Comparison of ENCODE assay signal across 9 cellular contexts in genomic region chr4:102828497-102828808, GRCh38. TPM values are rescaled to one million over a fixed set of nuclear protein-coding genes. Genes with fewer than 3 reads are reported as not detected.
DNase-seq lines count a peak whose midpoint lies in the region; TF ChIP-seq lines count a peak whose summit lies in the region.
"Had no signal": no experiment of that assay in that cellular context is flagged by ENCODE, and none has a peak within 500 bp of the region (broad histone marks: within the 10 kb centered on the region; RNA-seq: fewer than 3 reads in every experiment).

No MANE protein-coding gene starts in this region.

- H2BK5ac ChIP-seq in H9 (ENCODE audit: insufficient read length, low read length), result peak overlapping the region; percentile 33

- no peak overlapping the region for H2BK20ac ChIP-seq in H9 (ENCODE audit: low read depth, low read length, poor library complexity, severe bottlenecking)

- H3K4me1 Mint-ChIP-seq in H9, result peaks cover 33 to 46% of the 10 kb centered on the region in 2 experiments
- peaks cover 33% of the 10 kb centered on the region for H3K4me1 Mint-ChIP-seq in activated T-helper 1 cell treated with anti-CD3 and anti-CD28 coated beads, Interleukin-12 subunit alpha, Interleukin-12 subunit beta, Interleukin-2, Interleukin-4 antibody, amounts not matched to agents 30 ng/mL and 10 ng/mL and 1 ng/mL, durations not matched to agents 14 hours and 24 hours and 36 hours (ENCODE audit: low read depth)

- H3K18ac ChIP-seq in H9 (ENCODE audit: insufficient read length, low read depth, low read length), result peak overlapping the region; percentile 29

- no peak for TF ChIP-seq POLR2A in stomach (IDR thresholded peaks at IDR 0.05)

- no peak overlapping the region for H4K91ac ChIP-seq in H9 (ENCODE audit: insufficient read length, low read depth, low read length)

- H3K36me3 ChIP-seq in iPS DF 6.9 (ENCODE audit: control insufficient read depth, insufficient read depth, low read length) (no peaks in the 10 kb centered on the region), stomach (no peaks in the 10 kb centered on the region)

- H3K4ac ChIP-seq in H9 (ENCODE audit: low read depth, low read length), result no peak overlapping the region

- no peaks in the 10 kb centered on the region; a peak in 1 of 5 replicates for H3K9me3 Mint-ChIP-seq in H9
- H3K9me3 Mint-ChIP-seq in activated T-helper 1 cell treated with anti-CD3 and anti-CD28 coated beads, Interleukin-12 subunit alpha, Interleukin-12 subunit beta, Interleukin-2, Interleukin-4 antibody, amounts not matched to agents 30 ng/mL and 10 ng/mL and 1 ng/mL, durations not matched to agents 14 hours and 24 hours and 36 hours, result no peaks in the 10 kb centered on the region
- H3K9me3 Mint-ChIP-seq: immature natural killer cell had no signal

- peaks cover 30% of the 10 kb centered on the region; the same call in 1 of the 2 replicates for H3K79me2 ChIP-seq in H9 (ENCODE audit: insufficient read depth, low read length)

- no peak overlapping the region for H2AFZ ChIP-seq in H9 (ENCODE audit: low read length)

- H3K23me2 ChIP-seq in H9 (ENCODE audit: insufficient read length, low read depth, low read length, poor library complexity, severe bottlenecking), result no peaks in the 10 kb centered on the region

- peak overlapping the region; percentile 84 for H3K9ac ChIP-seq in H9 (ENCODE audit: extremely low read depth, insufficient read length, low read length)

- no peak overlapping the region for H3K23ac ChIP-seq in H9 (ENCODE audit: insufficient read length, low read depth, low read length)

- no peak overlapping the region for H3K4me3 Mint-ChIP-seq in H9
- no peak overlapping the region for H3K4me3 Mint-ChIP-seq in activated T-helper 1 cell treated with anti-CD3 and anti-CD28 coated beads, Interleukin-12 subunit alpha, Interleukin-12 subunit beta, Interleukin-2, Interleukin-4 antibody, amounts not matched to agents 30 ng/mL and 10 ng/mL and 1 ng/mL, durations not matched to agents 14 hours and 24 hours and 36 hours

- H3K9me3 ChIP-seq in H9 (ENCODE audit: control insufficient read depth, low read depth, low read length), result no peaks in the 10 kb centered on the region
- H3K9me3 ChIP-seq in iPS DF 6.9 (ENCODE audit: control insufficient read depth, insufficient read depth, low read length), result no peaks in the 10 kb centered on the region
- no peaks in the 10 kb centered on the region for H3K9me3 ChIP-seq in stomach

- H3K36me3 Mint-ChIP-seq in H9 (ENCODE audit: insufficient read depth in 1 of 3, low read depth in 3 of 3), result peaks cover 0 to 6% (median 0%) of the 10 kb centered on the region in 3 experiments; a peak in 5 of 7 replicates
- peaks cover 6% of the 10 kb centered on the region for H3K36me3 Mint-ChIP-seq in activated T-helper 1 cell treated with anti-CD3 and anti-CD28 coated beads, Interleukin-12 subunit alpha, Interleukin-12 subunit beta, Interleukin-2, Interleukin-4 antibody, amounts not matched to agents 30 ng/mL and 10 ng/mL and 1 ng/mL, durations not matched to agents 14 hours and 24 hours and 36 hours (ENCODE audit: low read depth)
- H3K36me3 Mint-ChIP-seq: immature natural killer cell had no signal

- H3K27ac ChIP-seq in H9 (ENCODE audit: insufficient read length, low read depth, low read length) (peak overlapping the region; percentile 89), iPS DF 6.9 (ENCODE audit: low read length) (peak overlapping the region; percentile 10), stomach (peak overlapping the region; percentile 100)

- no peaks in the 10 kb centered on the region for H3K27me3 ChIP-seq in H9 (ENCODE audit: insufficient read depth, low read length)
- no peaks in the 10 kb centered on the region for H3K27me3 ChIP-seq in iPS DF 6.9 (ENCODE audit: control insufficient read depth, insufficient read depth, low read length)
- no peaks in the 10 kb centered on the region for H3K27me3 ChIP-seq in stomach

- no peak overlapping the region for H2AK5ac ChIP-seq in H9 (ENCODE audit: insufficient read length, low read length)

- TF ChIP-seq EP300 in stomach (IDR thresholded peaks at IDR 0.05), result no peak

- no peak overlapping the region for H2BK12ac ChIP-seq in H9 (ENCODE audit: insufficient read length, low read depth, low read length)

- H3K79me1 ChIP-seq in H9 (ENCODE audit: insufficient read depth, low read depth, low read length, poor library complexity, severe bottlenecking), result no peaks in the 10 kb centered on the region

- no CpG with 5 or more reads among the region's 4 CpGs for WGBS in H9 (ENCODE audit: extremely low coverage, insufficient read length, low lambda C conversion rate)
- WGBS in iPS DF 6.9 (ENCODE audit: insufficient coverage, insufficient read length), result no CpG with 5 or more reads among the region's 4 CpGs
- WGBS in stomach, 5 donors, result 0 to 2% (median 0%) methylated on average over 4 of the region's 4 CpGs

- no peak overlapping the region for H3K56ac ChIP-seq in H9 (ENCODE audit: insufficient read length, low read depth, low read length)

- H3K4me1 ChIP-seq in H9 (ENCODE audit: insufficient read depth, low read length), result no peaks in the 10 kb centered on the region; the same call in 1 of the 2 replicates
- H3K4me1 ChIP-seq in iPS DF 6.9 (ENCODE audit: control insufficient read depth, insufficient read depth, low read length), result no peaks in the 10 kb centered on the region
- H3K4me1 ChIP-seq in stomach, result peaks cover 18 to 28% (median 23%) of the 10 kb centered on the region in 4 donors

- peak overlapping the region; percentile 99 for H3K4me3 ChIP-seq in WI38 (ENCODE audit: low read depth, low read length)
- H3K4me3 ChIP-seq in iPS DF 6.9 (ENCODE audit: low read length), result peak overlapping the region; percentile 51; the same call in 1 of the 2 replicates
- H3K4me3 ChIP-seq in stomach, result peak overlapping the region; percentile 71 to 97 (median 88)

- no peak overlapping the region for H2BK120ac ChIP-seq in H9 (ENCODE audit: low read depth, low read length, poor library complexity, severe bottlenecking)

- TF ChIP-seq CTCF in H9 (conservative IDR thresholded peaks at IDR 0.05) (no peak), WI38 (IDR thresholded peaks at IDR 0.05; ENCODE audit: low read depth, low read length) (no peak), stomach (IDR thresholded peaks at IDR 0.05) (no peak)

- H4K20me1 ChIP-seq in H9 (ENCODE audit: control insufficient read depth, insufficient read depth, insufficient read length), result peaks cover 2% of the 10 kb centered on the region

- intact Hi-C loops in stomach (cut with DNase I; ENCODE audit: low total_unique reads), result no loop called here
- intact Hi-C loops in activated T-helper 1 cell treated with anti-CD3 and anti-CD28 coated beads, Interleukin-12 subunit alpha, Interleukin-12 subunit beta, Interleukin-2, Interleukin-4 antibody, amounts not matched to agents 30 ng/mL and 10 ng/mL and 1 ng/mL, durations not matched to agents 14 hours and 24 hours and 36 hours (cut with micrococcal nuclease), result loop anchor here (1.0 to 5.0 kb wide), 11 partner anchors 41 to 1481 kb away; partner anchors contain the start of genes BDH2, MANBA, PPP3CA and SLC39A8

- peak overlapping the region; percentile 59 for H3K4me2 ChIP-seq in H9 (ENCODE audit: insufficient read depth, insufficient read length, low read length)

- DNase-seq in H9 (no peak), iPS DF 6.9 (ENCODE audit: low read depth, low spot score) (no peak), stomach (no peak), ecto neural progenitor cell (ENCODE audit: low spot score) (no peak), NCI-H2196 (lab: John Stamatoyannopoulos, UW; ENCODE audit: unreplicated experiment) (no peak), cerebellum (ENCODE audit: low spot score) (no peak)
- no peak for DNase-seq in activated T-helper 1 cell treated with anti-CD3 and anti-CD28 coated beads, Interleukin-12 subunit alpha, Interleukin-12 subunit beta, Interleukin-2, Interleukin-4 antibody, amounts not matched to agents 30 ng/mL and 10 ng/mL and 1 ng/mL, durations not matched to agents 14 hours and 24 hours and 36 hours (ENCODE audit: low spot score)

- H4K5ac ChIP-seq in H9 (ENCODE audit: insufficient read length, low read depth, low read length), result peak overlapping the region; percentile 15

- no peak overlapping the region for H2BK15ac ChIP-seq in H9 (ENCODE audit: low read depth, low read length)

- H3K14ac ChIP-seq in H9 (ENCODE audit: insufficient read depth, low read length), result peak overlapping the region; percentile 55

- H3K27me3 Mint-ChIP-seq in H9 (ENCODE audit: low read depth), result no peaks in the 10 kb centered on the region
- no peaks in the 10 kb centered on the region for H3K27me3 Mint-ChIP-seq in activated T-helper 1 cell treated with anti-CD3 and anti-CD28 coated beads, Interleukin-12 subunit alpha, Interleukin-12 subunit beta, Interleukin-2, Interleukin-4 antibody, amounts not matched to agents 30 ng/mL and 10 ng/mL and 1 ng/mL, durations not matched to agents 14 hours and 24 hours and 36 hours (ENCODE audit: insufficient read depth)

- H3T11ph ChIP-seq in H9 (ENCODE audit: low read length), result no peak overlapping the region

- H3K27ac Mint-ChIP-seq in H9, result no peak overlapping the region; a peak in 2 of 7 replicates
- H3K27ac Mint-ChIP-seq in activated T-helper 1 cell treated with anti-CD3 and anti-CD28 coated beads, Interleukin-12 subunit alpha, Interleukin-12 subunit beta, Interleukin-2, Interleukin-4 antibody, amounts not matched to agents 30 ng/mL and 10 ng/mL and 1 ng/mL, durations not matched to agents 14 hours and 24 hours and 36 hours, result no peak overlapping the region
- H3K27ac Mint-ChIP-seq: immature natural killer cell had no signal

- no peak overlapping the region for H4K8ac ChIP-seq in H9 (replicated peaks; ENCODE audit: insufficient read length, low read depth, low read length)

RNA-seq across cellular contexts. Expression of gene UBE2D3, which starts 1.1 kb away (rescaled TPM):
- 377 and 378 TPM in 2 replicates for total RNA-seq in H9 (2021)
- total RNA-seq in stomach, result 100 to 1,000 TPM; 200 to 398 (median 286) TPM
- 100 to 1,000 TPM; 143 to 290 (median 180) TPM for polyA plus RNA-seq in stomach
- total RNA-seq in activated T-helper 1 cell treated with anti-CD3 and anti-CD28 coated beads, Interleukin-12 subunit alpha, Interleukin-12 subunit beta, Interleukin-2, Interleukin-4 antibody, amounts not matched to agents 30 ng/mL and 10 ng/mL and 1 ng/mL, durations not matched to agents 14 hours and 24 hours and 36 hours, result 480 and 507 TPM in 2 replicates
- 238 TPM for total RNA-seq in cerebellum

RNA-seq across cellular contexts. Expression of gene CISD2, which starts 40.3 kb away (rescaled TPM):
- 45.6 and 46.0 TPM in 2 replicates for total RNA-seq in H9 (2021)
- 10 to 100 TPM in 2 of 5 donors, 1 to 10 TPM in 2, not detected in 1; 1.3 to 21.3 (median 9.1) TPM for total RNA-seq in stomach
- 10 to 100 TPM; 14.1 to 25.5 (median 23.2) TPM for polyA plus RNA-seq in stomach
- 41.2 and 50.7 TPM in 2 replicates for total RNA-seq in activated T-helper 1 cell treated with anti-CD3 and anti-CD28 coated beads, Interleukin-12 subunit alpha, Interleukin-12 subunit beta, Interleukin-2, Interleukin-4 antibody, amounts not matched to agents 30 ng/mL and 10 ng/mL and 1 ng/mL, durations not matched to agents 14 hours and 24 hours and 36 hours
- 22.4 TPM for total RNA-seq in cerebellum

Comparison
In these comparisons a context has a peak if more than half of its experiments do, and no peak if none do; other contexts are left out.
1. H3K27ac ChIP-seq: peak in every context shown above with its lines; median percentile 100 in stomach; 89 in H9; 10 in iPS DF 6.9.